Comparison of ENCODE assay signal across 23 cellular contexts in genomic region chr18:2431836-2432235, GRCh38.
"Had no signal": no experiment of that assay in that cellular context is flagged by ENCODE, and none has a peak within 500 bp of the region (broad histone marks: within the 10 kb centered on the region; RNA-seq: fewer than 3 reads in every experiment).

No MANE protein-coding gene starts in this region.

- H3K4me2 ChIP-seq: SK-N-SH had no signal

- H3K9ac ChIP-seq: SK-N-SH had no signal

- H3K9me2 ChIP-seq: SK-N-SH had no signal

- DNase-seq: Karpas-422, KG1, MM.1S, MV-4-11, NCI-H1048, NCI-H1105, NCI-H1417, NCI-H1436 treated with DMSO at 0.1 percent for 48 hours, NCI-H1694 treated with DMSO at 0.1 percent for 48 hours, NCI-H1930, NCI-H2081, NCI-H2107, NCI-H2227 treated with DMSO at 0.1 percent for 48 hours, NCI-H446, NCI-H510A, NCI-H524 treated with DMSO at 0.1 percent for 48 hours, NCI-H69, NCI-H774, Right ventricle myocardium superior, RPMI8226, SIG-M5, SK-N-SH, SW 1271 had no signal
